18 cellular contexts compared by ENCODE assay signal in genomic region chr11:59574932-59575904, GRCh38. TPM values are rescaled to one million over a fixed set of nuclear protein-coding genes. Genes with fewer than 3 reads are reported as not detected.
DNase-seq lines count a peak whose midpoint lies in the region; ATAC-seq and TF ChIP-seq lines count a peak whose summit lies in the region.
"Had no signal": no experiment of that assay in that cellular context is flagged by ENCODE, and none has a peak within 500 bp of the region (broad histone marks: within the 10 kb centered on the region; RNA-seq: fewer than 3 reads in every experiment).

No MANE protein-coding gene starts in this region.

- H3K27ac Mint-ChIP-seq in activated T-cell treated with anti-CD3 and anti-CD28 coated beads, Interleukin-2, amount 50 U/mL, for 24 hours, result peak overlapping the region; percentile 2
- peak overlapping the region; percentile 25 for H3K27ac Mint-ChIP-seq in activated naive CD8-positive, alpha-beta T cell treated with anti-CD3 and anti-CD28 coated beads, Interleukin-2, amount 50 U/mL, for 24 hours

- peaks cover 6% of the 10 kb centered on the region for H3K79me1 ChIP-seq in mesenchymal stem cell (replicated peaks; ENCODE audit: low read length, poor library complexity, severe bottlenecking)

- no peak overlapping the region for H3K14ac ChIP-seq in mesenchymal stem cell (ENCODE audit: low read length in 2 of 2)

- no peak overlapping the region for H4K91ac ChIP-seq in mesenchymal stem cell (ENCODE audit: low read length)

- peak overlapping the region in 1 of 2 experiments; percentile 12 for H2BK12ac ChIP-seq in mesenchymal stem cell (ENCODE audit: low read length in 2 of 2)

- no peak overlapping the region for H3K4me2 ChIP-seq in mesenchymal stem cell (ENCODE audit: low read length, poor library complexity, severe bottlenecking)
- H3K4me2 ChIP-seq in smooth muscle cell, result peak overlapping the region; percentile 68

- H3K79me2 ChIP-seq in smooth muscle cell (ENCODE audit: low read depth), result no peaks in the 10 kb centered on the region

- no peak for TF ChIP-seq POLR2A in prostate gland (IDR thresholded peaks at IDR 0.05)

- H3K4me3 Mint-ChIP-seq in activated T-cell treated with anti-CD3 and anti-CD28 coated beads, Interleukin-2, amount 50 U/mL, for 24 hours, result no peak overlapping the region
- no peak overlapping the region for H3K4me3 Mint-ChIP-seq in activated T-cell treated with anti-CD3 and anti-CD28 coated beads, Interleukin-2, amount 50 U/mL, for 4 hours
- H3K4me3 Mint-ChIP-seq in activated naive CD8-positive, alpha-beta T cell treated with anti-CD3 and anti-CD28 coated beads, Interleukin-2, amount 50 U/mL, for 24 hours, result no peak overlapping the region
- H3K4me3 Mint-ChIP-seq: CD8-positive, alpha-beta memory T cell had no signal

- H3K27ac ChIP-seq in mesenchymal stem cell (ENCODE audit: low read length, poor library complexity, severe bottlenecking), result peak overlapping the region; percentile 47
- H3K27ac ChIP-seq in smooth muscle cell (ENCODE audit: low read depth), result peak overlapping the region; percentile 92
- H3K27ac ChIP-seq in prostate gland, result peak overlapping the region in 1 of 2 donors; percentile 24

- no peak overlapping the region for H3K4ac ChIP-seq in mesenchymal stem cell (ENCODE audit: low read depth in 1 of 2, low read length in 2 of 2)

- H2BK5ac ChIP-seq in mesenchymal stem cell (ENCODE audit: low read depth, low read length, poor library complexity, severe bottlenecking), result no peak overlapping the region

- H3K18ac ChIP-seq in mesenchymal stem cell (ENCODE audit: low read depth in 1 of 2, low read length in 2 of 2), result peak overlapping the region; percentile 7 to 59

- H3F3A ChIP-seq in smooth muscle cell (ENCODE audit: low read depth), result peaks cover 32% of the 10 kb centered on the region

- peak overlapping the region; percentile 74 for H2AK5ac ChIP-seq in mesenchymal stem cell (ENCODE audit: low read length, severe bottlenecking)

- H3K9me3 ChIP-seq in mesenchymal stem cell (ENCODE audit: control insufficient read depth, low read length), result no peaks in the 10 kb centered on the region
- H3K9me3 ChIP-seq in smooth muscle cell (replicated peaks; ENCODE audit: low read depth), result no peaks in the 10 kb centered on the region
- no peaks in the 10 kb centered on the region for H3K9me3 ChIP-seq in prostate gland
- H3K9me3 ChIP-seq: testis had no signal

- no peak for DNase-seq in activated T-cell treated with anti-CD3 and anti-CD28 coated beads, Interleukin-2, amount 50 U/mL, for 24 hours
- DNase-seq in activated T-cell treated with anti-CD3 and anti-CD28 coated beads, Interleukin-2, amount 50 U/mL, for 4 hours, result no peak
- DNase-seq in activated naive CD8-positive, alpha-beta T cell treated with anti-CD3 and anti-CD28 coated beads, Interleukin-2, amount 50 U/mL, for 24 hours, result no peak
- DNase-seq in mesenchymal stem cell, result no peak
- no peak for DNase-seq in smooth muscle cell (lab: John Stamatoyannopoulos, UW; ENCODE audit: unreplicated experiment)
- DNase-seq in prostate gland (ENCODE audit: low spot score), result no peak
- DNase-seq: activated CD4-positive, alpha-beta T cell treated with anti-CD3 and anti-CD28 coated beads for 4 hours; CD8-positive, alpha-beta memory T cell; glutamatergic neuron; GOT3; NCI-H1436 treated with DMSO at 0.1 percent for 48 hours; NCI-H2227 treated with DMSO at 0.1 percent for 48 hours; SIG-M5; stimulated activated CD4-positive, alpha-beta T cell treated with anti-CD3 and anti-CD28 coated beads, Interleukin-1b, Interleukin-23, amount 100 ng/mL, for 48 hours; testis had no signal

- H2AFZ ChIP-seq in mesenchymal stem cell (ENCODE audit: low read depth, low read length) (no peak overlapping the region), smooth muscle cell (ENCODE audit: low read depth) (no peak overlapping the region)

- H3K36me3 ChIP-seq in mesenchymal stem cell (ENCODE audit: control insufficient read depth in 1 of 2, insufficient read depth in 2 of 2, low read depth in 1 of 2, low read length in 2 of 2) (peaks cover 31 to 51% of the 10 kb centered on the region in 2 experiments), smooth muscle cell (ENCODE audit: low read depth) (peaks cover 25% of the 10 kb centered on the region), prostate gland (peaks cover 4 to 5% of the 10 kb centered on the region in 2 donors)

- no peaks in the 10 kb centered on the region for H4K20me1 ChIP-seq in smooth muscle cell (ENCODE audit: low read depth)

- no peak for ATAC-seq in activated T-cell treated with anti-CD3 and anti-CD28 coated beads, Interleukin-2, amount 50 U/mL, for 4 hours
- ATAC-seq in activated naive CD8-positive, alpha-beta T cell treated with anti-CD3 and anti-CD28 coated beads, Interleukin-2, amount 50 U/mL, for 24 hours, result no peak
- ATAC-seq in GM18861 (IDR thresholded peaks at IDR 0.05; ENCODE audit: unreplicated experiment) (no peak), HG03439 (IDR thresholded peaks at IDR 0.05; ENCODE audit: unreplicated experiment) (no peak)
- ATAC-seq: GM12878 had no signal

- H3K4me1 ChIP-seq in mesenchymal stem cell (ENCODE audit: control insufficient read depth, insufficient read depth, low read depth, low read length) (peaks cover 7% of the 10 kb centered on the region), smooth muscle cell (ENCODE audit: low read depth) (peaks cover 11% of the 10 kb centered on the region), prostate gland (replicated peaks) (no peaks in the 10 kb centered on the region)
- H3K4me1 ChIP-seq: testis had no signal

- H3K27me3 ChIP-seq in mesenchymal stem cell (ENCODE audit: control insufficient read depth in 1 of 2, insufficient read depth in 1 of 2, low read length in 2 of 2) (no peaks in the 10 kb centered on the region), smooth muscle cell (ENCODE audit: low read depth) (no peaks in the 10 kb centered on the region), prostate gland (replicated peaks; ENCODE audit: insufficient read depth) (no peaks in the 10 kb centered on the region)
- H3K27me3 ChIP-seq: testis had no signal

- no peaks in the 10 kb centered on the region for H3K27me3 Mint-ChIP-seq in activated T-cell treated with anti-CD3 and anti-CD28 coated beads, Interleukin-2, amount 50 U/mL, for 24 hours
- no peaks in the 10 kb centered on the region for H3K27me3 Mint-ChIP-seq in activated T-cell treated with anti-CD3 and anti-CD28 coated beads, Interleukin-2, amount 50 U/mL, for 4 hours (ENCODE audit: low read depth)
- H3K27me3 Mint-ChIP-seq in activated naive CD8-positive, alpha-beta T cell treated with anti-CD3 and anti-CD28 coated beads, Interleukin-2, amount 50 U/mL, for 24 hours, result no peaks in the 10 kb centered on the region
- H3K27me3 Mint-ChIP-seq: CD8-positive, alpha-beta memory T cell had no signal

- no peak overlapping the region for H2BK15ac ChIP-seq in mesenchymal stem cell (ENCODE audit: low read depth, poor library complexity, severe bottlenecking)

- peaks cover 64% of the 10 kb centered on the region for H3K36me3 Mint-ChIP-seq in activated T-cell treated with anti-CD3 and anti-CD28 coated beads, Interleukin-2, amount 50 U/mL, for 24 hours (ENCODE audit: low read depth)
- H3K36me3 Mint-ChIP-seq in activated T-cell treated with anti-CD3 and anti-CD28 coated beads, Interleukin-2, amount 50 U/mL, for 4 hours (ENCODE audit: insufficient read depth), result peaks cover 37% of the 10 kb centered on the region
- H3K36me3 Mint-ChIP-seq in activated naive CD8-positive, alpha-beta T cell treated with anti-CD3 and anti-CD28 coated beads, Interleukin-2, amount 50 U/mL, for 24 hours (ENCODE audit: low read depth), result peaks cover 33% of the 10 kb centered on the region

- H3K9ac ChIP-seq in mesenchymal stem cell (ENCODE audit: low read length) (peak overlapping the region; percentile 69), smooth muscle cell (ENCODE audit: low read depth) (peak overlapping the region; percentile 52)

- H3K9me3 Mint-ChIP-seq in activated T-cell treated with anti-CD3 and anti-CD28 coated beads, Interleukin-2, amount 50 U/mL, for 24 hours, result no peaks in the 10 kb centered on the region
- no peaks in the 10 kb centered on the region for H3K9me3 Mint-ChIP-seq in activated T-cell treated with anti-CD3 and anti-CD28 coated beads, Interleukin-2, amount 50 U/mL, for 4 hours
- no peaks in the 10 kb centered on the region for H3K9me3 Mint-ChIP-seq in activated naive CD8-positive, alpha-beta T cell treated with anti-CD3 and anti-CD28 coated beads, Interleukin-2, amount 50 U/mL, for 24 hours
- H3K9me3 Mint-ChIP-seq: CD8-positive, alpha-beta memory T cell had no signal

- H2BK120ac ChIP-seq in mesenchymal stem cell (ENCODE audit: low read depth, low read length), result no peak overlapping the region

- H3K4me3 ChIP-seq in mesenchymal stem cell (ENCODE audit: insufficient read depth in 1 of 2, low read depth in 1 of 2, low read length in 2 of 2), result no peak overlapping the region
- no peak overlapping the region for H3K4me3 ChIP-seq in smooth muscle cell
- H3K4me3 ChIP-seq in prostate gland, result no peak overlapping the region
- H3K4me3 ChIP-seq: GM12878, testis had no signal

- intact Hi-C loops in prostate gland (cut with DNase I), result no loop called here

- WGBS in mesenchymal stem cell, result 85% methylated on average over 4 of the region's 6 CpGs
- 40% methylated on average over 6 of the region's 6 CpGs for WGBS in smooth muscle cell (ENCODE audit: low lambda C conversion rate)
- 82% methylated on average over 6 of the region's 6 CpGs for WGBS in prostate gland

- TF ChIP-seq CTCF in smooth muscle cell (IDR thresholded peaks at IDR 0.05; ENCODE audit: borderline replicate concordance, insufficient read depth, poor library complexity, severe bottlenecking) (no peak), prostate gland (IDR thresholded peaks at IDR 0.05) (no peak)

- H3K4me1 Mint-ChIP-seq in activated T-cell treated with anti-CD3 and anti-CD28 coated beads, Interleukin-2, amount 50 U/mL, for 24 hours (ENCODE audit: low read depth), result no peaks in the 10 kb centered on the region
- H3K4me1 Mint-ChIP-seq in activated T-cell treated with anti-CD3 and anti-CD28 coated beads, Interleukin-2, amount 50 U/mL, for 4 hours (ENCODE audit: low read depth), result no peaks in the 10 kb centered on the region
- H3K4me1 Mint-ChIP-seq in activated naive CD8-positive, alpha-beta T cell treated with anti-CD3 and anti-CD28 coated beads, Interleukin-2, amount 50 U/mL, for 24 hours, result no peaks in the 10 kb centered on the region
- H3K4me1 Mint-ChIP-seq: CD8-positive, alpha-beta memory T cell had no signal

- no peak overlapping the region for H3K23ac ChIP-seq in mesenchymal stem cell (ENCODE audit: low read length in 2 of 2)

- H4K8ac ChIP-seq in mesenchymal stem cell (ENCODE audit: low read length), result no peak overlapping the region

RNA-seq across cellular contexts. Expression of gene OSBP, which starts 40.4 kb away (rescaled TPM):
- 10 to 100 TPM; 32.5 to 39.4 (median 35.4) TPM for total RNA-seq in activated T-cell treated with anti-CD3 and anti-CD28 coated beads, Interleukin-2, amount 50 U/mL, for 4 hours
- 25.4 TPM for polyA plus RNA-seq in mesenchymal stem cell (2013, experiment 1 of 2)
- 25.0 TPM for polyA plus RNA-seq in mesenchymal stem cell (2013, experiment 2 of 2)
- total RNA-seq in smooth muscle cell (40.0 and 47.2 TPM in 2 replicates), prostate gland (10 to 100 TPM; 46.1 to 49.0 TPM)
- 32.0 and 35.9 TPM in 2 replicates for polyA plus RNA-seq in smooth muscle cell
